In genomic region chr5:160105686-160106085, GRCh38 we compare ENCODE assay signal across 8 cellular contexts. TPM values are rescaled to one million over a fixed set of nuclear protein-coding genes. Genes with fewer than 3 reads are reported as not detected.
DNase-seq lines count a peak whose midpoint lies in the region; ATAC-seq and TF ChIP-seq lines count a peak whose summit lies in the region.

No MANE protein-coding gene starts in this region.

- H3K27ac ChIP-seq in esophagus muscularis mucosa (replicated peaks in 1 of 4) = peak overlapping the region in 3 of 4 donors; percentile 3 to 50 (median 32)

- TF ChIP-seq CTCF in GM12875 (IDR thresholded peaks at IDR 0.05; ENCODE audit: borderline replicate concordance, insufficient read depth, low read depth, low read length) (no peak), esophagus muscularis mucosa (IDR thresholded peaks at IDR 0.05) (no peak)

- intact Hi-C loops in esophagus muscularis mucosa (cut with DNase I) = no loop called here

- H3K4me1 ChIP-seq in esophagus muscularis mucosa = peaks cover 5 to 31% (median 22%) of the 10 kb centered on the region in 4 donors

- H3K27me3 ChIP-seq in esophagus muscularis mucosa = no peaks in the 10 kb centered on the region

- H3K4me3 ChIP-seq in GM12875 (ENCODE audit: low read depth, low read length) = peak overlapping the region; percentile 16
- H3K4me3 ChIP-seq in esophagus muscularis mucosa = no peak overlapping the region

- TF ChIP-seq EP300 in esophagus muscularis mucosa (IDR thresholded peaks at IDR 0.05) = no peak

- DNase-seq in esophagus muscularis mucosa (ENCODE audit: extremely low spot score) = no peak
- DNase-seq in H4 (ENCODE audit: low spot score) = no peak
- no peak for DNase-seq in ureter (ENCODE audit: low spot score)
- no peak for DNase-seq in stimulated activated CD4-positive, alpha-beta T cell treated with anti-CD3 and anti-CD28 coated beads, Interleukin-4, amount 100 ng/mL, for 4 hours
- no peak for DNase-seq in NCI-H2081 treated with DMSO at 0.1 percent for 48 hours (lab: John Stamatoyannopoulos, UW)

- ATAC-seq in GM21515 (IDR thresholded peaks at IDR 0.05; ENCODE audit: unreplicated experiment) (peak; percentile 86), HG03571 (IDR thresholded peaks at IDR 0.05; ENCODE audit: unreplicated experiment) (peak; percentile 86)

- no peak for TF ChIP-seq POLR2A in esophagus muscularis mucosa (IDR thresholded peaks at IDR 0.05; ENCODE audit: low read depth)

- 57% methylated on average over 2 of the region's 2 CpGs for WGBS in esophagus muscularis mucosa

- no peaks in the 10 kb centered on the region for H3K9me3 ChIP-seq in esophagus muscularis mucosa

- H3K36me3 ChIP-seq in esophagus muscularis mucosa = peaks cover 0 to 33% (median 3%) of the 10 kb centered on the region in 4 donors

RNA-seq across cellular contexts. Expression of gene PWWP2A, which starts 13.6 kb away (rescaled TPM):
- total RNA-seq in esophagus muscularis mucosa = 10 to 100 TPM; 17.2 to 30.3 (median 24.2) TPM
- total RNA-seq in H4 (2014; rRNA removed; shearing (Covaris generic)) = 8.9 and 9.1 TPM in 2 replicates
- total RNA-seq in ureter = 34.7 TPM
